ENCODE assay signal across 2 cellular contexts in the genomic region with DNA sequence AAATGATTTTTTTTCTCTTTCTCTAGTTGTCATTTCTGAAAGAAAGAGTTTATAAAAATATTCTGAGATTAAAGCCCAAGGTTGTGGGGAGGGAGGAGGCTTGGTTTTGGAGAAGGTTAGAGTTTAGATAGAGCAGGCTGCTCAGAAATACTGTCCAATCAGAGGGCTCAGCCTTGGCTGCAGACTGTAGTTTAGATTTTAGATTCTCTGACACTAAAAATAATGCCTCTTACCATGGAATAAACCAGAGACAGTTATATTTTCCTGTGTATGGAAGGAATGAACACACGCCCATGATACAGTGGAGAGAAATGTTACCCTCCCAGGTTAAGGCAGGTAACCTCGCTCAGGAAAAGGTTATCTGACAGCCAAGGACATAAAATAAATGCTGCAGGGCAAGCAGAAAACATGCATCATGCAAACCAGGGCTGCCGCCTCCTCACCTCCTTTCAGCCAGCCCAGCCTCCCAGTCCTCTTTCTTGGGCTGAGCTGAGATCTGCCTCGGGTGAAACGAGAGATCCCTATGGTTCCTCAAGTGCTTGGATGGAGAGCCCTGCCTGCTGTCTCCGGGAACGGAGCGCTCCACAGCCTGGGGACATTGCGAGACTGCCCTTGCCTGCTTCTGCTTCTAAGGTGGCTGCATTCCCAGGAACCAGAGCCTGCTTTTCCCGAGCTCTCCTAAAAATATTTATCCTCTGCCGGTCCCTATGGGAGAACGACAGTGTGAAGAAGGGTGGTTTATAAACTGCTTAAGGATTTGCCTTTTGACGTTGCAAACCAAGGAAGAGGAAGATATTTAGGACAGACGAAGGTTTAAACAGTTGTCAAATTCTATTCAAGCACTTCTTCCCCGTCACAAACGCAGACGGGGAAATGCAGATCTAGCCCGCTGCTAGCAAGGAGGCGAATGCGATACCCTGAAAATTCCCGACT.
TF ChIP-seq lines count a peak whose summit lies in the region.

No MANE protein-coding gene starts in this region.

TF ChIP-seq in A549, 52 proteins besides CTCF, POLR2A, EP300 and RAD21:
- TF ChIP-seq ZSCAN20 (CRISPR knock-in tag; IDR thresholded peaks at IDR 0.05) (no peak), TFCP2L1 (CRISPR knock-in tag; IDR thresholded peaks at IDR 0.05) (no peak), BHLHE40 (IDR thresholded peaks at IDR 0.05; ENCODE audit: low read depth, low read length) (no peak), MAFK (IDR thresholded peaks at IDR 0.05; ENCODE audit: partially characterized antibody) (no peak), ATOH8 (CRISPR knock-in tag; IDR thresholded peaks at IDR 0.05; ENCODE audit: low read depth) (no peak), CBX2 (IDR thresholded peaks at IDR 0.05; ENCODE audit: borderline replicate concordance, low read depth) (no peak), JUNB (IDR thresholded peaks at IDR 0.05) (no peak), REST (IDR thresholded peaks at IDR 0.05) (no peak), SMC3 (IDR thresholded peaks at IDR 0.05) (no peak)
- TF ChIP-seq, protein P1, sequence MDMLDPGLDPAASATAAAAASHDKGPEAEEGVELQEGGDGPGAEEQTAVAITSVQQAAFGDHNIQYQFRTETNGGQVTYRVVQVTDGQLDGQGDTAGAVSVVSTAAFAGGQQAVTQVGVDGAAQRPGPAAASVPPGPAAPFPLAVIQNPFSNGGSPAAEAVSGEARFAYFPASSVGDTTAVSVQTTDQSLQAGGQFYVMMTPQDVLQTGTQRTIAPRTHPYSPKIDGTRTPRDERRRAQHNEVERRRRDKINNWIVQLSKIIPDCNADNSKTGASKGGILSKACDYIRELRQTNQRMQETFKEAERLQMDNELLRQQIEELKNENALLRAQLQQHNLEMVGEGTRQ (IDR thresholded peaks at IDR 0.05): no peak
TF ChIP-seq in A549: peak in this region for 0.

TF ChIP-seq in endothelial cell of umbilical vein, 7 proteins besides CTCF, POLR2A, EP300 and RAD21:
- no peak for TF ChIP-seq POLR2AphosphoS5 (IDR thresholded peaks at IDR 0.05; ENCODE audit: insufficient read depth, low read depth, low read length)
